In the genomic region with DNA sequence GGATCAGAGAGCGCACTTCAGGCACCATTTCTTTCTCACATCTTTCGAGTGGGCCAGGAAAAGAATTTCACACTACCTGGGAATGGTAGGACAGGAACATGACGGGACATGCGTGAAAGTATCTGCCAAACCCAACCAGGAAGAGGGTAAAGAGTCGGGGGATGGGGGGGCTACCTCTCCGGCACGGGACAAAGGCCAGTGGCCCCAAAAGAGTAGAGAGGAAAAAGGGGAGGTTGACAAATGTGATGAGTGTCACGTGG, we compare ENCODE assay signal across 12 cellular contexts. TPM values are rescaled to one million over a fixed set of nuclear protein-coding genes. Genes with fewer than 3 reads are reported as not detected.
DNase-seq lines count a peak whose midpoint lies in the region; ATAC-seq and TF ChIP-seq lines count a peak whose summit lies in the region.
"Had no signal": no experiment of that assay in that cellular context is flagged by ENCODE, and none has a peak within 500 bp of the region (broad histone marks: within the 10 kb centered on the region; RNA-seq: fewer than 3 reads in every experiment).

No MANE protein-coding gene starts in this region.

- H4K8ac ChIP-seq in neuronal stem cell (ENCODE audit: low read depth, low read length) = no peak overlapping the region

- H3K4me1 Mint-ChIP-seq in IgD-negative memory B cell = peaks cover 0 to 7% (median 5%) of the 10 kb centered on the region in 3 donors

- TF ChIP-seq POLR2A in lower leg skin (IDR thresholded peaks at IDR 0.05) = no peak

- H3K14ac ChIP-seq in neuronal stem cell (ENCODE audit: low read length) = no peak overlapping the region

- no peak overlapping the region for H3K27ac ChIP-seq in BLaER1
- no peak overlapping the region for H3K27ac ChIP-seq in neuronal stem cell (replicated peaks; ENCODE audit: low read length)

- H2BK5ac ChIP-seq in neuronal stem cell (ENCODE audit: low read length) = no peak overlapping the region

- no peaks in the 10 kb centered on the region for H3K79me1 ChIP-seq in neuronal stem cell (ENCODE audit: low read depth, low read length)

- H3K23ac ChIP-seq in neuronal stem cell (ENCODE audit: low read depth, low read length, poor library complexity) = no peak overlapping the region

- no peaks in the 10 kb centered on the region for H3K9me3 Mint-ChIP-seq in IgD-negative memory B cell
- H3K9me3 Mint-ChIP-seq: stimulated activated naive CD8-positive, alpha-beta T cell treated with anti-CD3 and anti-CD28 coated beads, Interleukin-15, amount 100 ng/mL, for 72 hours had no signal

- H3K9me3 ChIP-seq in BLaER1 = no peaks in the 10 kb centered on the region
- no peaks in the 10 kb centered on the region for H3K9me3 ChIP-seq in neuronal stem cell (replicated peaks in 1 of 2; ENCODE audit: control insufficient read depth in 2 of 2, insufficient read depth in 1 of 2, low read depth in 1 of 2, low read length in 2 of 2)

- in situ Hi-C loops in ACHN (cut with HindIII; ENCODE audit: low pct_ligation_motif_present, low pct_unique_long_range_greater_than_20kb, low sequenced_read_pairs) = no loop called here

- no peak overlapping the region for H4K91ac ChIP-seq in neuronal stem cell (ENCODE audit: low read depth, low read length, poor library complexity)

- no CpG with 5 or more reads among the region's 8 CpGs for whole genome bisulfite sequencing in neuronal stem cell (ENCODE audit: extremely low coverage in 2 of 2, insufficient read length in 2 of 2, insufficient replicate concordance in 1 of 2), 2 donors
- WGBS in lower leg skin, 2 donors = 56 to 59% methylated on average over 8 of the region's 8 CpGs

- no peak overlapping the region for H3K4ac ChIP-seq in neuronal stem cell (ENCODE audit: low read length)

- H3K27me3 Mint-ChIP-seq in IgD-negative memory B cell = peaks cover 35% of the 10 kb centered on the region

- peak overlapping the region; percentile 9 for H2AK5ac ChIP-seq in neuronal stem cell (ENCODE audit: low read depth, low read length)

- H3K36me3 Mint-ChIP-seq in IgD-negative memory B cell = no peaks in the 10 kb centered on the region

- H3K36me3 ChIP-seq in BLaER1 (no peaks in the 10 kb centered on the region), neuronal stem cell (replicated peaks in 1 of 2; ENCODE audit: control insufficient read depth in 2 of 2, insufficient read depth in 2 of 2, low read length in 2 of 2) (peaks cover 0 to 5% of the 10 kb centered on the region in 2 donors)

- no peak overlapping the region for H3K9ac ChIP-seq in BLaER1
- H3K9ac ChIP-seq in neuronal stem cell (ENCODE audit: low read depth, low read length, poor library complexity) = no peak overlapping the region

- no peak overlapping the region for H2BK15ac ChIP-seq in neuronal stem cell (ENCODE audit: low read length)

- H3K4me3 ChIP-seq in BLaER1 (peak overlapping the region; percentile 73), epithelial cell of proximal tubule (ENCODE audit: low read depth, low read length) (peak overlapping the region; percentile 62), neuronal stem cell (ENCODE audit: low read length in 2 of 2) (peak overlapping the region; percentile 54 to 82), lower leg skin (ENCODE audit: low read depth, poor library complexity, severe bottlenecking) (no peak overlapping the region)

- peak overlapping the region in 2 of 3 donors; percentile 49 to 63 for H3K27ac Mint-ChIP-seq in IgD-negative memory B cell
- H3K27ac Mint-ChIP-seq: stimulated activated naive CD8-positive, alpha-beta T cell treated with anti-CD3 and anti-CD28 coated beads, Interleukin-15, amount 100 ng/mL, for 72 hours had no signal

- no peak overlapping the region for H2BK12ac ChIP-seq in neuronal stem cell (ENCODE audit: low read length)

- peaks cover 12% of the 10 kb centered on the region for H3K4me1 ChIP-seq in BLaER1
- peaks cover 2 to 14% of the 10 kb centered on the region in 2 donors for H3K4me1 ChIP-seq in neuronal stem cell (ENCODE audit: control insufficient read depth in 2 of 2, insufficient read depth in 1 of 2, low read depth in 1 of 2, low read length in 2 of 2)

- H3K18ac ChIP-seq in neuronal stem cell (ENCODE audit: low read length) = no peak overlapping the region

- no peak overlapping the region for H2BK120ac ChIP-seq in neuronal stem cell (ENCODE audit: low read depth, low read length)

- no peak for TF ChIP-seq CTCF in epithelial cell of proximal tubule (conservative IDR thresholded peaks at IDR 0.05; ENCODE audit: low read depth, low read length)
- TF ChIP-seq CTCF in omental fat pad (IDR thresholded peaks at IDR 0.05) = no peak
- TF ChIP-seq CTCF in lower leg skin (IDR thresholded peaks at IDR 0.05) = no peak

- H2AFZ ChIP-seq in neuronal stem cell (ENCODE audit: low read length) = peak overlapping the region; percentile 98

- DNase-seq in epithelial cell of proximal tubule (ENCODE audit: low read depth) = no peak
- no peak for DNase-seq in neuronal stem cell (ENCODE audit: low spot score)
- no peak for DNase-seq in ACHN
- DNase-seq in omental fat pad (ENCODE audit: low spot score) = no peak
- DNase-seq in lower leg skin (ENCODE audit: low spot score in 2 of 2) = no peak
- no peak for DNase-seq in stimulated activated CD4-positive, alpha-beta T cell treated with anti-CD3 and anti-CD28 coated beads, Interleukin-4, amount 100 ng/mL, for 24 hours
- DNase-seq: activated CD4-positive, alpha-beta T cell treated with anti-CD3 and anti-CD28 coated beads for 4 hours; effector memory CD4-positive, alpha-beta T cell; NCI-H748 treated with DMSO at 0.1 percent for 48 hours; stimulated activated naive CD8-positive, alpha-beta T cell treated with anti-CD3 and anti-CD28 coated beads, Interleukin-15, amount 100 ng/mL, for 72 hours had no signal

- H3K4me3 Mint-ChIP-seq in IgD-negative memory B cell = peak overlapping the region; percentile 41 to 87 (median 70)

- H3K4me2 ChIP-seq in BLaER1 (peak overlapping the region; percentile 96), neuronal stem cell (ENCODE audit: insufficient read depth, low read length, poor library complexity, severe bottlenecking) (peak overlapping the region; percentile 80)

- H4K20me1 ChIP-seq in BLaER1 = peaks cover 22% of the 10 kb centered on the region

- peaks cover 61% of the 10 kb centered on the region for H3K27me3 ChIP-seq in BLaER1
- H3K27me3 ChIP-seq in neuronal stem cell (ENCODE audit: control insufficient read depth in 3 of 3, insufficient read depth in 3 of 3, low read depth in 1 of 3, low read length in 3 of 3) = peaks cover 0 to 14% (median 3%) of the 10 kb centered on the region in 3 experiments

- intact Hi-C loops in lower leg skin (cut with DNase I; ENCODE audit: low total_unique reads) = no loop called here

- ATAC-seq in omental fat pad (ENCODE audit: low FRiP score) = no peak

RNA-seq across cellular contexts. Expression of a gene that starts 0.8 kb away (rescaled TPM):
- not detected for polyA plus RNA-seq in IgD-negative memory B cell
- 25.9 and 41.4 TPM in 2 replicates for total RNA-seq in epithelial cell of proximal tubule
- 7.0 TPM for polyA plus RNA-seq in neuronal stem cell (2013, experiment 1 of 2)
- 7.6 TPM for polyA plus RNA-seq in neuronal stem cell (2013, experiment 2 of 2)
- total RNA-seq in omental fat pad = 10 to 100 TPM in 2 of 4 donors, 1 to 10 TPM in 2; 9.7 to 22.2 (median 14.3) TPM
- total RNA-seq in lower leg skin = 1 to 10 TPM; 3.7 to 8.1 (median 5.8) TPM

RNA-seq across cellular contexts. Expression of a gene that starts 57.1 kb away (rescaled TPM):
- polyA plus RNA-seq in IgD-negative memory B cell = 30.5 TPM
- total RNA-seq in epithelial cell of proximal tubule (22.9 and 25.9 TPM in 2 replicates), omental fat pad (10 to 100 TPM; 21.2 to 32.9 (median 25.3) TPM), lower leg skin (10 to 100 TPM; 24.4 to 31.7 (median 29.6) TPM)
- 12.2 TPM for polyA plus RNA-seq in neuronal stem cell (2013, experiment 1 of 2)
- polyA plus RNA-seq in neuronal stem cell (2013, experiment 2 of 2) = 11.8 TPM
